ENCODE assay signal across 30 cellular contexts in genomic region chr18:7749001-7749391, GRCh38.
DNase-seq lines count a peak whose midpoint lies in the region; ATAC-seq, FAIRE-seq and TF ChIP-seq lines count a peak whose summit lies in the region.
"Had no signal": no experiment of that assay in that cellular context is flagged by ENCODE, and none has a peak within 500 bp of the region (broad histone marks: within the 10 kb centered on the region; RNA-seq: fewer than 3 reads in every experiment).

No MANE protein-coding gene starts in this region.

- no peak overlapping the region for H3K4me3 Mint-ChIP-seq in osteocyte (ENCODE audit: unreplicated experiment)
- H3K4me3 Mint-ChIP-seq: activated CD4-positive, alpha-beta memory T cell treated with anti-CD3 and anti-CD28 coated beads, Interleukin-2, amount 10 ng/mL, durations not matched to agents 7 days and 5 days; CD8-positive, alpha-beta T cell; central memory CD8-positive, alpha-beta T cell; memory B cell; naive B cell had no signal

- H3K27me3 Mint-ChIP-seq in osteocyte (ENCODE audit: unreplicated experiment) = no peaks in the 10 kb centered on the region
- H3K27me3 Mint-ChIP-seq: activated CD4-positive, alpha-beta memory T cell treated with anti-CD3 and anti-CD28 coated beads, Interleukin-2, amount 10 ng/mL, durations not matched to agents 7 days and 5 days; central memory CD8-positive, alpha-beta T cell; memory B cell; naive B cell had no signal

- H3K36me3 Mint-ChIP-seq in osteocyte (ENCODE audit: unreplicated experiment) = peaks cover 12% of the 10 kb centered on the region
- H3K36me3 Mint-ChIP-seq: CD8-positive, alpha-beta T cell; memory B cell; naive B cell had no signal

- FAIRE-seq in D721Med (lab: Jason Lieb, UNC) = no peak
- FAIRE-seq: GM12891, H1 had no signal

- H3K4me1 Mint-ChIP-seq in osteocyte (ENCODE audit: unreplicated experiment) = peaks cover 41% of the 10 kb centered on the region
- H3K4me1 Mint-ChIP-seq: activated CD4-positive, alpha-beta memory T cell treated with anti-CD3 and anti-CD28 coated beads, Interleukin-2, amount 10 ng/mL, durations not matched to agents 7 days and 5 days; central memory CD8-positive, alpha-beta T cell; memory B cell; naive B cell had no signal

- peaks cover 3 to 74% (median 52%) of the 10 kb centered on the region in 12 donors for H3K4me1 ChIP-seq in heart left ventricle

- H3K4me3 ChIP-seq in heart left ventricle = no peak overlapping the region
- H3K4me3 ChIP-seq: spleen had no signal

- peak overlapping the region; percentile 40 for H3K27ac Mint-ChIP-seq in osteocyte (ENCODE audit: unreplicated experiment)
- H3K27ac Mint-ChIP-seq: activated CD4-positive, alpha-beta memory T cell treated with anti-CD3 and anti-CD28 coated beads, Interleukin-2, amount 10 ng/mL, durations not matched to agents 7 days and 5 days; activated naive CD4-positive, alpha-beta T cell treated with anti-CD3 and anti-CD28 coated beads, Interleukin-2, amount 50 U/mL, for 72 hours; activated T-helper 2 cell treated with anti-CD3 and anti-CD28 coated beads, Interferon-gamma antibody, Interleukin-2, Interleukin-4, amounts not matched to agents 10 μg/mL and 5 μg/mL and 100 μg/mL, durations not matched to agents 14 hours and 24 hours and 36 hours; CD8-positive, alpha-beta T cell; memory B cell had no signal

- H3K9me3 ChIP-seq in heart left ventricle = peaks cover 0 to 13% (median 0%) of the 10 kb centered on the region in 12 donors
- H3K9me3 ChIP-seq: SK-N-SH had no signal

- H3K27ac ChIP-seq in heart left ventricle = peak overlapping the region in 10 of 12 donors; percentile 20 to 59 (median 40)
- H3K27ac ChIP-seq: epithelial cell of prostate, HL-60, RWPE1, spleen had no signal

- TF ChIP-seq POLR2A in heart left ventricle (IDR thresholded peaks at IDR 0.05) = no peak

- 19 to 37% (median 32%) methylated on average over 2 of the region's 2 CpGs for WGBS in heart left ventricle, 4 donors

- no peaks in the 10 kb centered on the region for H3K36me3 ChIP-seq in heart left ventricle
- H3K36me3 ChIP-seq: spleen had no signal

- H3K9me3 Mint-ChIP-seq in osteocyte (ENCODE audit: unreplicated experiment) = peaks cover 18% of the 10 kb centered on the region

- intact Hi-C loops in heart left ventricle (cut with DNase I) (loop anchor here in 2 of 10 donors (10.0 kb wide), 2 partner anchors 56 to 174 kb away; no protein-coding TSS in a partner anchor), Right ventricle myocardium inferior (cut with DNase I) (loop anchor here (5.0 kb wide), 1 partner anchor 72 kb away; no protein-coding TSS in a partner anchor), left ventricle myocardium superior (cut with micrococcal nuclease) (no loop called here)

- TF ChIP-seq CTCF in heart left ventricle (IDR thresholded peaks at IDR 0.05) = no peak
- no peak for TF ChIP-seq CTCF in osteocyte (IDR thresholded peaks at IDR 0.05)
- TF ChIP-seq CTCF in D721Med (IDR thresholded peaks at IDR 0.05; ENCODE audit: insufficient read depth, missing control alignments) = no peak

- peak in 2 of 4 donors; percentile 11 to 19 for ATAC-seq in heart left ventricle
- ATAC-seq in Right ventricle myocardium inferior = no peak
- ATAC-seq in left ventricle myocardium superior = peak; percentile 32
- no peak for ATAC-seq in HG03442 (IDR thresholded peaks at IDR 0.05; ENCODE audit: unreplicated experiment)
- ATAC-seq: activated naive CD4-positive, alpha-beta T cell treated with anti-CD3 and anti-CD28 coated beads, Interleukin-2, amount 50 U/mL, for 72 hours; CD8-positive, alpha-beta T cell had no signal

- DNase-seq in heart left ventricle = no peak
- DNase-seq in Right ventricle myocardium inferior (ENCODE audit: missing footprints) = no peak
- no peak for DNase-seq in left ventricle myocardium superior
- no peak for DNase-seq in osteocyte (ENCODE audit: extremely low spot score, unreplicated experiment)
- no peak for DNase-seq in D721Med (ENCODE audit: insufficient read length, low spot score)
- DNase-seq in stimulated activated CD4-positive, alpha-beta T cell treated with anti-CD3 and anti-CD28 coated beads, Interleukin-4, amount 100 ng/mL, for 1 hour = no peak
- DNase-seq in NCI-H146 treated with DMSO at 0.1 percent for 48 hours (lab: John Stamatoyannopoulos, UW; ENCODE audit: unreplicated experiment) = no peak
- DNase-seq: activated CD4-positive, alpha-beta memory T cell treated with anti-CD3 and anti-CD28 coated beads, Interleukin-2, amount 10 ng/mL, durations not matched to agents 7 days and 5 days; activated CD4-positive, alpha-beta T cell treated with anti-CD3 and anti-CD28 coated beads for 1 hour; anterior cingulate cortex; CD8-positive, alpha-beta T cell; naive B cell; NCI-H1048; NCI-H187; NCI-H2171; NCI-H510A; nucleus accumbens; SK-N-SH; spleen; T-helper 2 cell had no signal

- no peaks in the 10 kb centered on the region for H3K27me3 ChIP-seq in heart left ventricle
- H3K27me3 ChIP-seq: spleen had no signal
